ENCODE assay signal across 8 cellular contexts in genomic region chr21:45590726-45591618, GRCh38. TPM values are rescaled to one million over a fixed set of nuclear protein-coding genes. Genes with fewer than 3 reads are reported as not detected.
DNase-seq lines count a peak whose midpoint lies in the region; ATAC-seq, FAIRE-seq and TF ChIP-seq lines count a peak whose summit lies in the region.

No MANE protein-coding gene starts in this region.

- peaks cover 30% of the 10 kb centered on the region for H3K9me3 Mint-ChIP-seq in activated T-helper 1 cell treated with anti-CD3 and anti-CD28 coated beads, Interleukin-12 subunit alpha, Interleukin-12 subunit beta, Interleukin-2, Interleukin-4 antibody, amounts not matched to agents 30 ng/mL and 10 ng/mL and 1 ng/mL, durations not matched to agents 14 hours and 24 hours and 36 hours

- no peaks in the 10 kb centered on the region for H3K4me1 Mint-ChIP-seq in activated T-helper 1 cell treated with anti-CD3 and anti-CD28 coated beads, Interleukin-12 subunit alpha, Interleukin-12 subunit beta, Interleukin-2, Interleukin-4 antibody, amounts not matched to agents 30 ng/mL and 10 ng/mL and 1 ng/mL, durations not matched to agents 14 hours and 24 hours and 36 hours (ENCODE audit: low read depth)

- intact Hi-C loops in activated T-helper 1 cell treated with anti-CD3 and anti-CD28 coated beads, Interleukin-12 subunit alpha, Interleukin-12 subunit beta, Interleukin-2, Interleukin-4 antibody, amounts not matched to agents 30 ng/mL and 10 ng/mL and 1 ng/mL, durations not matched to agents 14 hours and 24 hours and 36 hours (cut with micrococcal nuclease), result loop anchor here (1.0 to 5.0 kb wide), 4 partner anchors 41 to 381 kb away; partner anchors contain the start of genes PCBP3 and POFUT2

- H3K36me3 Mint-ChIP-seq in activated T-helper 1 cell treated with anti-CD3 and anti-CD28 coated beads, Interleukin-12 subunit alpha, Interleukin-12 subunit beta, Interleukin-2, Interleukin-4 antibody, amounts not matched to agents 30 ng/mL and 10 ng/mL and 1 ng/mL, durations not matched to agents 14 hours and 24 hours and 36 hours (ENCODE audit: low read depth), result peaks cover 4% of the 10 kb centered on the region

- no peak for TF ChIP-seq CTCF in D721Med (IDR thresholded peaks at IDR 0.05; ENCODE audit: insufficient read depth, missing control alignments)

- no peak overlapping the region for H3K27ac Mint-ChIP-seq in activated T-helper 1 cell treated with anti-CD3 and anti-CD28 coated beads, Interleukin-12 subunit alpha, Interleukin-12 subunit beta, Interleukin-2, Interleukin-4 antibody, amounts not matched to agents 30 ng/mL and 10 ng/mL and 1 ng/mL, durations not matched to agents 14 hours and 24 hours and 36 hours

- FAIRE-seq in D721Med (lab: Jason Lieb, UNC), result peak; percentile 25

- no peak for DNase-seq in D721Med (ENCODE audit: insufficient read length, low spot score)
- DNase-seq in HuH-7 (ENCODE audit: low spot score), result peak; percentile 69
- peak; percentile 56 for DNase-seq in activated T-helper 1 cell treated with anti-CD3 and anti-CD28 coated beads, Interleukin-12 subunit alpha, Interleukin-12 subunit beta, Interleukin-2, Interleukin-4 antibody, amounts not matched to agents 30 ng/mL and 10 ng/mL and 1 ng/mL, durations not matched to agents 14 hours and 24 hours and 36 hours (ENCODE audit: low spot score)
- peak; percentile 67 for DNase-seq in islet precursor cell
- DNase-seq in stimulated activated CD8-positive, alpha-beta memory T cell treated with anti-CD3 and anti-CD28 coated beads, Interleukin-4, amount 100 ng/mL, for 4 hours (ENCODE audit: low read depth in 2 of 2, low spot score in 1 of 2), result peak; percentile 35 to 41
- no peak for DNase-seq in NCI-H748 (lab: John Stamatoyannopoulos, UW; ENCODE audit: unreplicated experiment)

- H3K27me3 Mint-ChIP-seq in activated T-helper 1 cell treated with anti-CD3 and anti-CD28 coated beads, Interleukin-12 subunit alpha, Interleukin-12 subunit beta, Interleukin-2, Interleukin-4 antibody, amounts not matched to agents 30 ng/mL and 10 ng/mL and 1 ng/mL, durations not matched to agents 14 hours and 24 hours and 36 hours (ENCODE audit: insufficient read depth), result peaks cover 4% of the 10 kb centered on the region

- ATAC-seq in GM19397 (IDR thresholded peaks at IDR 0.05; ENCODE audit: unreplicated experiment), result no peak
- no peak for ATAC-seq in HG03354 (IDR thresholded peaks at IDR 0.05; ENCODE audit: poor library complexity, severe bottlenecking, unreplicated experiment)

- no peak overlapping the region for H3K4me3 Mint-ChIP-seq in activated T-helper 1 cell treated with anti-CD3 and anti-CD28 coated beads, Interleukin-12 subunit alpha, Interleukin-12 subunit beta, Interleukin-2, Interleukin-4 antibody, amounts not matched to agents 30 ng/mL and 10 ng/mL and 1 ng/mL, durations not matched to agents 14 hours and 24 hours and 36 hours

RNA-seq across cellular contexts. Expression of gene SLC19A1, which starts 48.7 kb away (rescaled TPM):
- 104 and 105 TPM in 2 replicates for total RNA-seq in activated T-helper 1 cell treated with anti-CD3 and anti-CD28 coated beads, Interleukin-12 subunit alpha, Interleukin-12 subunit beta, Interleukin-2, Interleukin-4 antibody, amounts not matched to agents 30 ng/mL and 10 ng/mL and 1 ng/mL, durations not matched to agents 14 hours and 24 hours and 36 hours

RNA-seq across cellular contexts. Expression of gene PCBP3, which starts 52.6 kb away (rescaled TPM):
- total RNA-seq in activated T-helper 1 cell treated with anti-CD3 and anti-CD28 coated beads, Interleukin-12 subunit alpha, Interleukin-12 subunit beta, Interleukin-2, Interleukin-4 antibody, amounts not matched to agents 30 ng/mL and 10 ng/mL and 1 ng/mL, durations not matched to agents 14 hours and 24 hours and 36 hours, result 8.2 and 10.7 TPM in 2 replicates

Comparison
In these comparisons a context has a peak if more than half of its experiments do, and no peak if none do; other contexts are left out.
1. DNase-seq: peak in HuH-7 (single experiment), activated T-helper 1 cell treated with anti-CD3 and anti-CD28 coated beads, Interleukin-12 subunit alpha, Interleukin-12 subunit beta, Interleukin-2, Interleukin-4 antibody, amounts not matched to agents 30 ng/mL and 10 ng/mL and 1 ng/mL, durations not matched to agents 14 hours and 24 hours and 36 hours (single experiment), islet precursor cell (single experiment) and stimulated activated CD8-positive, alpha-beta memory T cell treated with anti-CD3 and anti-CD28 coated beads, Interleukin-4, amount 100 ng/mL, for 4 hours (2 of 2); none in D721Med (single experiment) and NCI-H748 (single experiment).